Comparison of ENCODE assay signal across 8 cellular contexts in genomic region chr12:27015730-27016076, GRCh38. TPM values are rescaled to one million over a fixed set of nuclear protein-coding genes. Genes with fewer than 3 reads are reported as not detected.
DNase-seq lines count a peak whose midpoint lies in the region; ATAC-seq and TF ChIP-seq lines count a peak whose summit lies in the region.

No MANE protein-coding gene starts in this region.

- DNase-seq in DMS114 treated with DMSO at 0.1 percent for 48 hours (lab: John Stamatoyannopoulos, UW; ENCODE audit: unreplicated experiment) (peak; percentile 62), SK-MEL-5 (ENCODE audit: low read depth, low spot score) (peak; percentile 51), esophagus squamous epithelium (lab: John Stamatoyannopoulos, UW) (no peak), smooth muscle cell (lab: John Stamatoyannopoulos, UW; ENCODE audit: unreplicated experiment) (no peak), iPS-NIHi7 (ENCODE audit: extremely low spot score) (no peak), GM19240 (ENCODE audit: insufficient read length, low spot score) (no peak)

- in situ Hi-C loops in SK-MEL-5 (cut with HindIII; ENCODE audit: low pct_unique_long_range_greater_than_20kb, low sequenced_read_pairs) = no loop called here

- H3K4me3 Mint-ChIP-seq in IgD-negative memory B cell = peak overlapping the region in 3 of 4 donors; percentile 43 to 90 (median 65)

- H3K4me2 ChIP-seq in smooth muscle cell = peak overlapping the region; percentile 93

- no peaks in the 10 kb centered on the region for H3K9me3 Mint-ChIP-seq in IgD-negative memory B cell

- H3K4me3 ChIP-seq in esophagus squamous epithelium (no peak overlapping the region), smooth muscle cell (no peak overlapping the region)

- H3K36me3 ChIP-seq in esophagus squamous epithelium (no peaks in the 10 kb centered on the region), smooth muscle cell (ENCODE audit: low read depth) (no peaks in the 10 kb centered on the region)

- TF ChIP-seq POLR2A in esophagus squamous epithelium (IDR thresholded peaks at IDR 0.05) = no peak

- no peak for ATAC-seq in HG03354 (IDR thresholded peaks at IDR 0.05; ENCODE audit: poor library complexity, severe bottlenecking, unreplicated experiment)

- H3K27ac Mint-ChIP-seq in IgD-negative memory B cell = peak overlapping the region; percentile 67 to 98 (median 94)

- peaks cover 19% of the 10 kb centered on the region for H3F3A ChIP-seq in smooth muscle cell (ENCODE audit: low read depth)

- intact Hi-C loops in esophagus squamous epithelium (cut with DNase I) = no loop called here

- H3K4me1 Mint-ChIP-seq in IgD-negative memory B cell = peaks cover 25 to 31% (median 28%) of the 10 kb centered on the region in 3 donors

- H3K36me3 Mint-ChIP-seq in IgD-negative memory B cell = no peaks in the 10 kb centered on the region

- no peaks in the 10 kb centered on the region for H3K27me3 Mint-ChIP-seq in IgD-negative memory B cell

- no peaks in the 10 kb centered on the region for H3K27me3 ChIP-seq in esophagus squamous epithelium
- no peaks in the 10 kb centered on the region for H3K27me3 ChIP-seq in smooth muscle cell (ENCODE audit: low read depth)

- H3K79me2 ChIP-seq in smooth muscle cell (ENCODE audit: low read depth) = peaks cover 8% of the 10 kb centered on the region

- H3K9me3 ChIP-seq in esophagus squamous epithelium = no peaks in the 10 kb centered on the region
- H3K9me3 ChIP-seq in smooth muscle cell (replicated peaks; ENCODE audit: low read depth) = no peaks in the 10 kb centered on the region

- H3K27ac ChIP-seq in esophagus squamous epithelium (peak overlapping the region; percentile 91 to 97 (median 94)), smooth muscle cell (ENCODE audit: low read depth) (peak overlapping the region; percentile 88)

- H3K4me1 ChIP-seq in esophagus squamous epithelium (peaks cover 20 to 80% (median 27%) of the 10 kb centered on the region in 3 donors), smooth muscle cell (ENCODE audit: low read depth) (peaks cover 9% of the 10 kb centered on the region)

- H2AFZ ChIP-seq in smooth muscle cell (ENCODE audit: low read depth) = peak overlapping the region; percentile 92

- H4K20me1 ChIP-seq in smooth muscle cell (ENCODE audit: low read depth) = no peaks in the 10 kb centered on the region

- peak in 5 of 6 experiments; percentile 43 to 53 (median 47) for TF ChIP-seq CTCF in esophagus squamous epithelium (IDR thresholded peaks at IDR 0.05)
- TF ChIP-seq CTCF in smooth muscle cell (IDR thresholded peaks at IDR 0.05; ENCODE audit: borderline replicate concordance, insufficient read depth, poor library complexity, severe bottlenecking) = peak; percentile 50

- H3K9ac ChIP-seq in smooth muscle cell (ENCODE audit: low read depth) = no peak overlapping the region

- WGBS in esophagus squamous epithelium, 2 donors = 0 to 2% methylated on average over 2 of the region's 2 CpGs
- 38% methylated on average over 2 of the region's 2 CpGs for WGBS in smooth muscle cell (ENCODE audit: low lambda C conversion rate)

RNA-seq across cellular contexts. Expression of gene TM7SF3, which starts 1.5 kb away (rescaled TPM):
- polyA plus RNA-seq in IgD-negative memory B cell (46.1 TPM), smooth muscle cell (48.2 and 78.0 TPM in 2 replicates)
- 245 and 250 TPM in 2 replicates for total RNA-seq in SK-MEL-5 (2014; rRNA removed; shearing (Covaris generic))
- 237 and 279 TPM in 2 replicates for polyA plus RNA-seq in SK-MEL-5 (2015; cell fraction: cytosol; rRNA removed)
- polyA plus RNA-seq in SK-MEL-5 (2015; cell fraction: nucleus; rRNA removed) = 94.2 and 103 TPM in 2 replicates
- total RNA-seq in esophagus squamous epithelium (100 to 1,000 TPM in 1 of 4 donors, 10 to 100 TPM in 3; 58.2 to 122 (median 78.3) TPM), smooth muscle cell (67.4 and 72.6 TPM in 2 replicates)

RNA-seq across cellular contexts. Expression of gene MED21, which starts 6.7 kb away (rescaled TPM):
- polyA plus RNA-seq in IgD-negative memory B cell (17.4 TPM), smooth muscle cell (34.4 and 38.2 TPM in 2 replicates)
- 47.8 and 59.6 TPM in 2 replicates for total RNA-seq in SK-MEL-5 (2014; rRNA removed; shearing (Covaris generic))
- 24.2 and 25.6 TPM in 2 replicates for polyA plus RNA-seq in SK-MEL-5 (2015; cell fraction: cytosol; rRNA removed)
- polyA plus RNA-seq in SK-MEL-5 (2015; cell fraction: nucleus; rRNA removed) = 39.7 and 74.1 TPM in 2 replicates
- total RNA-seq in esophagus squamous epithelium (10 to 100 TPM; 38.0 to 65.0 (median 55.1) TPM), smooth muscle cell (78.2 and 82.5 TPM in 2 replicates)

Comparison
In these comparisons a context has a peak if more than half of its experiments do, and no peak if none do; other contexts are left out.
1. DNase-seq: peak in DMS114 treated with DMSO at 0.1 percent for 48 hours (single experiment) and SK-MEL-5 (single experiment); none in esophagus squamous epithelium (single experiment), smooth muscle cell (single experiment), iPS-NIHi7 (single experiment) and GM19240 (single experiment).